ENCODE assay signal across 29 cellular contexts in genomic region chr18:75970212-75970611, GRCh38.
"Had no signal": no experiment of that assay in that cellular context is flagged by ENCODE, and none has a peak within 500 bp of the region (broad histone marks: within the 10 kb centered on the region; RNA-seq: fewer than 3 reads in every experiment).

No MANE protein-coding gene starts in this region.

- H3K27ac Mint-ChIP-seq: stimulated activated effector memory CD8-positive, alpha-beta T cell treated with anti-CD3 and anti-CD28 coated beads, Interleukin-12 subunit alpha, Interleukin-12 subunit beta, amount 100 ng/mL, for 72 hours; stimulated activated memory B cell treated with anti-CD40 and anti-IgM and Interleukin-4, amounts not matched to agents 10 μg/mL and 1 μg/mL and 100 μg/mL, for 72 hours; stimulated activated naive B cell treated with anti-CD40 and anti-IgM and Interleukin-4, amounts not matched to agents 10 μg/mL and 1 μg/mL and 100 μg/mL, for 72 hours; stimulated activated naive CD8-positive, alpha-beta T cell treated with anti-CD3 and anti-CD28 coated beads, Interleukin-15, amount 100 ng/mL, for 72 hours; stimulated activated naive CD8-positive, alpha-beta T cell treated with anti-CD3 and anti-CD28 coated beads, Interleukin-15, Interleukin-2, amounts not matched to agents 100 ng/mL and 50 ng/mL, for 24 hours; type B pancreatic cell had no signal

- H3K27ac ChIP-seq: stomach, suprapubic skin, testis, thoracic aorta, thyroid gland, tibial artery, tibial nerve, transverse colon, upper lobe of left lung, upper lobe of right lung, uterus, vagina had no signal

- H3K9me3 Mint-ChIP-seq: stimulated activated effector memory CD8-positive, alpha-beta T cell treated with anti-CD3 and anti-CD28 coated beads, Interleukin-12 subunit alpha, Interleukin-12 subunit beta, amount 100 ng/mL, for 72 hours; stimulated activated memory B cell treated with anti-CD40 and anti-IgM and Interleukin-4, amounts not matched to agents 10 μg/mL and 1 μg/mL and 100 μg/mL, for 72 hours; stimulated activated naive CD8-positive, alpha-beta T cell treated with anti-CD3 and anti-CD28 coated beads, Interleukin-15, amount 100 ng/mL, for 72 hours; stimulated activated naive CD8-positive, alpha-beta T cell treated with anti-CD3 and anti-CD28 coated beads, Interleukin-15, Interleukin-2, amounts not matched to agents 100 ng/mL and 50 ng/mL, for 24 hours had no signal

- H3K27me3 ChIP-seq: stomach, suprapubic skin, testis, thyroid gland, tibial artery, tibial nerve, transverse colon, upper lobe of left lung, upper lobe of right lung, uterus, vagina had no signal

- H3K4me1 Mint-ChIP-seq: stimulated activated effector memory CD8-positive, alpha-beta T cell treated with anti-CD3 and anti-CD28 coated beads, Interleukin-12 subunit alpha, Interleukin-12 subunit beta, amount 100 ng/mL, for 72 hours; stimulated activated memory B cell treated with anti-CD40 and anti-IgM and Interleukin-4, amounts not matched to agents 10 μg/mL and 1 μg/mL and 100 μg/mL, for 72 hours; stimulated activated naive B cell treated with anti-CD40 and anti-IgM and Interleukin-4, amounts not matched to agents 10 μg/mL and 1 μg/mL and 100 μg/mL, for 72 hours; stimulated activated naive CD8-positive, alpha-beta T cell treated with anti-CD3 and anti-CD28 coated beads, Interleukin-15, amount 100 ng/mL, for 72 hours had no signal

- H3K4me1 ChIP-seq: stomach, suprapubic skin, testis, thyroid gland, tibial artery, tibial nerve, transverse colon, upper lobe of left lung, upper lobe of right lung, uterus, vagina had no signal

- H3K36me3 Mint-ChIP-seq: stimulated activated effector memory CD8-positive, alpha-beta T cell treated with anti-CD3 and anti-CD28 coated beads, Interleukin-12 subunit alpha, Interleukin-12 subunit beta, amount 100 ng/mL, for 72 hours; stimulated activated memory B cell treated with anti-CD40 and anti-IgM and Interleukin-4, amounts not matched to agents 10 μg/mL and 1 μg/mL and 100 μg/mL, for 72 hours; stimulated activated naive B cell treated with anti-CD40 and anti-IgM and Interleukin-4, amounts not matched to agents 10 μg/mL and 1 μg/mL and 100 μg/mL, for 72 hours; type B pancreatic cell had no signal

- H3K4me3 ChIP-seq: stomach, suprapubic skin, testis, thoracic aorta, thyroid gland, tibial artery, tibial nerve, transverse colon, upper lobe of left lung, upper lobe of right lung, uterus, vagina had no signal

- ATAC-seq: stimulated activated effector memory CD8-positive, alpha-beta T cell treated with anti-CD3 and anti-CD28 coated beads, Interleukin-12 subunit alpha, Interleukin-12 subunit beta, amount 100 ng/mL, for 72 hours; stimulated activated memory B cell treated with anti-CD40 and anti-IgM and Interleukin-4, amounts not matched to agents 10 μg/mL and 1 μg/mL and 100 μg/mL, for 72 hours; stimulated activated naive B cell treated with anti-CD40 and anti-IgM and Interleukin-4, amounts not matched to agents 10 μg/mL and 1 μg/mL and 100 μg/mL, for 72 hours; stimulated activated naive CD8-positive, alpha-beta T cell treated with anti-CD3 and anti-CD28 coated beads, Interleukin-15, amount 100 ng/mL, for 72 hours; stimulated activated naive CD8-positive, alpha-beta T cell treated with anti-CD3 and anti-CD28 coated beads, Interleukin-15, Interleukin-2, amounts not matched to agents 100 U/mL and 50 U/mL, for 24 hours; upper lobe of right lung had no signal

- DNase-seq: stimulated activated CD4-positive, alpha-beta T cell treated with anti-CD3 and anti-CD28 coated beads, Interleukin-2, amount 100 ng/mL, for 48 hours; stimulated activated CD4-positive, alpha-beta T cell treated with anti-CD3 and anti-CD28 coated beads, Interleukin-4, amount 100 ng/mL, for 1 hour; stimulated activated CD4-positive, alpha-beta T cell treated with anti-CD3 and anti-CD28 coated beads, Interleukin-4, amount 100 ng/mL, for 24 hours; stimulated activated CD4-positive, alpha-beta T cell treated with anti-CD3 and anti-CD28 coated beads, Interleukin-4, amount 100 ng/mL, for 4 hours; stimulated activated CD8-positive, alpha-beta memory T cell treated with anti-CD3 and anti-CD28 coated beads, Interleukin-4, amount 100 ng/mL, for 48 hours; stimulated activated naive B cell treated with anti-CD40 and anti-IgM and Interleukin-4, amounts not matched to agents 10 μg/mL and 1 μg/mL and 100 μg/mL, for 72 hours; stimulated activated naive CD4-positive, alpha-beta T cell; stimulated activated naive CD4-positive, alpha-beta T cell treated with Interleukin-2 at 50 U/mL for 16 hours; stimulated activated naive CD8-positive, alpha-beta T cell treated with anti-CD3 and anti-CD28 coated beads, Interleukin-15, amount 100 ng/mL, for 72 hours; stimulated activated naive CD8-positive, alpha-beta T cell treated with anti-CD3 and anti-CD28 coated beads, Interleukin-15, Interleukin-2, amounts not matched to agents 100 U/mL and 50 U/mL, for 24 hours; stomach; substantia nigra; testis; thyroid gland; tibial artery; transverse colon; trophoblast cell; upper lobe of right lung; uterus had no signal

- H3K27me3 Mint-ChIP-seq: stimulated activated memory B cell treated with anti-CD40 and anti-IgM and Interleukin-4, amounts not matched to agents 10 μg/mL and 1 μg/mL and 100 μg/mL, for 72 hours; stimulated activated naive B cell treated with anti-CD40 and anti-IgM and Interleukin-4, amounts not matched to agents 10 μg/mL and 1 μg/mL and 100 μg/mL, for 72 hours; stimulated activated naive CD8-positive, alpha-beta T cell treated with anti-CD3 and anti-CD28 coated beads, Interleukin-15, Interleukin-2, amounts not matched to agents 100 ng/mL and 50 ng/mL, for 24 hours; type B pancreatic cell had no signal

- H3K36me3 ChIP-seq: stomach, suprapubic skin, thoracic aorta, thyroid gland, tibial artery, tibial nerve, transverse colon, upper lobe of left lung, upper lobe of right lung, uterus, vagina had no signal

- FAIRE-seq: urothelium cell line had no signal

- H3K4me3 Mint-ChIP-seq: stimulated activated effector memory CD8-positive, alpha-beta T cell treated with anti-CD3 and anti-CD28 coated beads, Interleukin-12 subunit alpha, Interleukin-12 subunit beta, amount 100 ng/mL, for 72 hours; stimulated activated memory B cell treated with anti-CD40 and anti-IgM and Interleukin-4, amounts not matched to agents 10 μg/mL and 1 μg/mL and 100 μg/mL, for 72 hours; stimulated activated naive B cell treated with anti-CD40 and anti-IgM and Interleukin-4, amounts not matched to agents 10 μg/mL and 1 μg/mL and 100 μg/mL, for 72 hours; stimulated activated naive CD8-positive, alpha-beta T cell treated with anti-CD3 and anti-CD28 coated beads, Interleukin-15, amount 100 ng/mL, for 72 hours; stimulated activated naive CD8-positive, alpha-beta T cell treated with anti-CD3 and anti-CD28 coated beads, Interleukin-15, Interleukin-2, amounts not matched to agents 100 ng/mL and 50 ng/mL, for 24 hours; type B pancreatic cell had no signal

- H3K9me3 ChIP-seq: stomach, testis, thoracic aorta, thyroid gland, tibial artery, tibial nerve, transverse colon, upper lobe of left lung, upper lobe of right lung, uterus, vagina had no signal
